ENCODE assay signal across 8 cellular contexts in the genomic region with DNA sequence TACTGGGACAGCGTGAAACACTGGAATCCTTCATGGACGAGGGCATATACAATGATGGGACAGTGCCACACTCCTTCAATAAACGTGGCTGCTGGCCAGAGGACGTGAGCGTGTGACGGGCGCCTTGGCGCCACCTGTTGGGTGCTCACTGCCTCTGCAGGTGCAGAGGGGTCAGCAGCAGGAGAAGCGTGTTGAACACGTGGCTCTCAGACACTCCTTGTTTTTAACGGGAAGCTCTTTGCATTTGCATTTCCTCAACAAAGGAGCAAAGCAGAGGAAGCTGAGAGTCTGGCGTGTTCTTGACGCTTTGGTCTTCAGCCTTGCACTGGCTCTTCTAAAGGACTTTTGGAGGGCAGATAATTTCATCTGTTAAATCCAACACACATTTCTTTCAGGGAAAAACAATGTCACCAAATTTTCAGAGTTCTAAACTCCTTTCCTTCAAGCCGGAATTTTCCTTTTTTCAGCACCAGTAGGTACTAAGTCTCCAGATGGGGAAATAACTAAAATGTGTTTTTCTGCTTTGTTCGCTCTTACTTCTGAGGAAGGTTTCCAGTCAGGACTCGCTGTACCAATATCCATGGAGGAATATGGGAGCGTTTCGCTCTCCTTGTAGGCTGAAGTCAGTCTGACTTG. TPM values are rescaled to one million over a fixed set of nuclear protein-coding genes. Genes with fewer than 3 reads are reported as not detected.
DNase-seq lines count a peak whose midpoint lies in the region; ATAC-seq and TF ChIP-seq lines count a peak whose summit lies in the region.

No MANE protein-coding gene starts in this region.

- H3K36me3 ChIP-seq in left ventricle myocardium inferior: peaks cover 51% of the 10 kb centered on the region
- peaks cover 18% of the 10 kb centered on the region for H3K36me3 ChIP-seq in rectal smooth muscle tissue (ENCODE audit: control insufficient read depth, insufficient read depth, low read length)
- no peaks in the 10 kb centered on the region for H3K36me3 ChIP-seq in aorta (ENCODE audit: control insufficient read depth in 1 of 2, insufficient read depth in 2 of 2, low read length in 1 of 2)

- H3K9me3 ChIP-seq in left ventricle myocardium inferior (replicated peaks): no peaks in the 10 kb centered on the region
- H3K9me3 ChIP-seq in aorta (ENCODE audit: control insufficient read depth, low read length): no peaks in the 10 kb centered on the region

- H3K4me1 ChIP-seq in left ventricle myocardium inferior: peaks cover 68% of the 10 kb centered on the region
- H3K4me1 ChIP-seq in rectal smooth muscle tissue (ENCODE audit: control insufficient read depth, insufficient read depth, low read length): peaks cover 21% of the 10 kb centered on the region
- no peaks in the 10 kb centered on the region for H3K4me1 ChIP-seq in aorta (ENCODE audit: control insufficient read depth in 1 of 2, insufficient read depth in 2 of 2, low read length in 2 of 2)

- H3K4me3 ChIP-seq in left ventricle myocardium inferior: no peak overlapping the region
- no peak overlapping the region for H3K4me3 ChIP-seq in rectal smooth muscle tissue (ENCODE audit: low read length)
- no peak overlapping the region for H3K4me3 ChIP-seq in aorta (ENCODE audit: low read length in 2 of 2)

- H3K27me3 ChIP-seq in left ventricle myocardium inferior (ENCODE audit: low read depth): no peaks in the 10 kb centered on the region
- H3K27me3 ChIP-seq in rectal smooth muscle tissue (ENCODE audit: control insufficient read depth, insufficient read depth, low read length): no peaks in the 10 kb centered on the region
- H3K27me3 ChIP-seq in aorta (ENCODE audit: control insufficient read depth in 1 of 2, insufficient read depth in 2 of 2, low read length in 1 of 2): no peaks in the 10 kb centered on the region

- 29% methylated on average over 18 of the region's 18 CpGs for WGBS in aorta, 2 donors

- DNase-seq in NCI-H128 (lab: John Stamatoyannopoulos, UW; ENCODE audit: unreplicated experiment) (peak; percentile 51), T-helper 1 cell (peak in 4 of 5 donors; percentile 53 to 76 (median 58)), amniotic epithelial cell (ENCODE audit: low read depth) (peak; percentile 80), left ventricle myocardium inferior (peak; percentile 80), aorta (peak; percentile 83 to 91)

- ATAC-seq in aorta (ENCODE audit: low FRiP score): peak; percentile 68
- ATAC-seq in GM19455 (IDR thresholded peaks at IDR 0.05; ENCODE audit: unreplicated experiment): no peak

- no peak overlapping the region for H3K9ac ChIP-seq in rectal smooth muscle tissue (ENCODE audit: low read length)

- peak; percentile 97 for TF ChIP-seq CTCF in GM12874 (IDR thresholded peaks at IDR 0.05; ENCODE audit: insufficient read depth, low read depth, low read length)
- peak; percentile 96 for TF ChIP-seq CTCF in left ventricle myocardium inferior (IDR thresholded peaks at IDR 0.05; ENCODE audit: borderline replicate concordance)

- intact Hi-C loops in left ventricle myocardium inferior (cut with micrococcal nuclease): loop anchor here (5.0 kb wide), 1 partner anchor 86 kb away; no protein-coding TSS in a partner anchor
- intact Hi-C loops in aorta (cut with DNase I): loop anchor here (1.0 to 5.0 kb wide), 3 partner anchors 37 to 87 kb away; no protein-coding TSS in a partner anchor

- peak overlapping the region; percentile 95 for H3K27ac ChIP-seq in left ventricle myocardium inferior (replicated peaks)
- peak overlapping the region; percentile 70 for H3K27ac ChIP-seq in rectal smooth muscle tissue (ENCODE audit: low read depth, low read length)
- peak overlapping the region in 1 of 2 donors; percentile 6 for H3K27ac ChIP-seq in aorta (ENCODE audit: low read depth in 1 of 2, low read length in 2 of 2)

RNA-seq across cellular contexts. Expression of gene GET4, which starts 2.9 kb away (rescaled TPM):
- total RNA-seq in left ventricle myocardium inferior (22.9 TPM), aorta (10 to 100 TPM; 19.9 to 22.7 TPM)
- 10 to 100 TPM; 16.5 to 58.3 TPM for polyA plus RNA-seq in aorta

RNA-seq across cellular contexts. Expression of gene SUN1, which starts 41.2 kb away (rescaled TPM):
- 183 TPM for total RNA-seq in left ventricle myocardium inferior
- total RNA-seq in aorta: 100 to 1,000 TPM; 200 to 236 TPM
- 100 to 1,000 TPM in 1 of 2 donors, 10 to 100 TPM in 1; 36.3 to 120 TPM for polyA plus RNA-seq in aorta
